In the genomic region with DNA sequence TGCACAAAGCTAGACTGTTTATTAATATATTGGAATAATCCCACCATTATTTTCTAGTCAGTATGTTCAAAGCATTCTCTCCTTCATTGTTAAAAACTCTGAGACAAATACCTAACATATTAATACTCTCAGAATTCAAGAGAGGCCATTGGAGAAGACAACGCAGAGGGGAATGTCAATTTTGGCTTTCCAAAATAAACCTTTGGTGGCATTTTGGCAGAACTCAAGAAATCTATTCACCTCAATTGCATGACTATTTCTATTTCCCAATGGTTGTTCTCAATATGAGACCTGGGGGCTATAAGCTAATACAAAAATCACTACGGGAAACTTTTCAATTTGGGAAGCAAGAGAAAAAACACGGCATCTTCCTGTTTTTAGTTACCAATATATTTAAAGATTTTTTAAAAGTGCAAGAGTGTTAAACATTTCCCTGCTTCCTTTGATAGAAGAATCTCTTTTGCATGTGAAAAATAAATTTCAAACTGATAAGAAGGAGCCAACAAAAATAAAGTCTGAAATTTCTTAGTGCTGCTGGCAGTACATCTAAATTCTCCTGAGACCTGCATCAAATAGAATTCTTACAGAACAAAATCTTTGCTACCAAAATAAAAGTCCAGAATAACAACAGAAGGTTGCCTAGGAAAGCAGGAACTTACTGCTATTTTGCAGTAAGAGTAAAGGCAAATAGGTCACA, we compare ENCODE assay signal across 9 cellular contexts. TPM values are rescaled to one million over a fixed set of nuclear protein-coding genes. Genes with fewer than 3 reads are reported as not detected.
A peak's percentile ranks its signal among the peaks of the same experiment; 100 is the strongest.
DNase-seq lines count a peak whose midpoint lies in the region; ATAC-seq and TF ChIP-seq lines count a peak whose summit lies in the region.
"Had no signal": no experiment of that assay in that cellular context is flagged by ENCODE, and none has a peak within 500 bp of the region (broad histone marks: within the 10 kb centered on the region; RNA-seq: fewer than 3 reads in every experiment).

No MANE protein-coding gene starts in this region.

- H3K4me3 ChIP-seq in AG09309 (ENCODE audit: control insufficient read depth, low read depth, low read length): no peak overlapping the region

- H3K4me3 Mint-ChIP-seq in activated CD8-positive, alpha-beta T cell treated with anti-CD3 and anti-CD28 coated beads for 36 hours: no peak overlapping the region

- peaks cover 10% of the 10 kb centered on the region for H3K4me1 Mint-ChIP-seq in activated CD8-positive, alpha-beta T cell treated with anti-CD3 and anti-CD28 coated beads for 36 hours (ENCODE audit: low read depth)

- CTCF ChIA-PET in activated CD8-positive, alpha-beta T cell treated with anti-CD3 and anti-CD28 coated beads for 36 hours (lab: Charles Lee): interaction anchor here (0.5 to 2.6 kb wide), 2 partner anchors 14 to 128 kb away, joined by 3 to 11 read pairs; no protein-coding TSS in a partner anchor

- no peak for ATAC-seq in activated CD8-positive, alpha-beta T cell treated with anti-CD3 and anti-CD28 coated beads for 36 hours

- peaks cover 26% of the 10 kb centered on the region for H3K36me3 Mint-ChIP-seq in activated CD8-positive, alpha-beta T cell treated with anti-CD3 and anti-CD28 coated beads for 36 hours (ENCODE audit: low read depth)

- intact Hi-C loops in activated CD8-positive, alpha-beta T cell treated with anti-CD3 and anti-CD28 coated beads for 36 hours (cut with micrococcal nuclease): no loop called here

- no peak for TF ChIP-seq CTCF in AG09309 (IDR thresholded peaks at IDR 0.05; ENCODE audit: control insufficient read depth, insufficient read depth, low read depth, low read length, missing control alignments)
- TF ChIP-seq CTCF in activated CD8-positive, alpha-beta T cell treated with anti-CD3 and anti-CD28 coated beads for 36 hours (IDR thresholded peaks at IDR 0.05): no peak

- no peaks in the 10 kb centered on the region for H3K9me3 Mint-ChIP-seq in activated CD8-positive, alpha-beta T cell treated with anti-CD3 and anti-CD28 coated beads for 36 hours

- DNase-seq in AG09309 (ENCODE audit: low read depth) (peak; percentile 55), LHCN-M2 (ENCODE audit: low read depth) (peak; percentile 74), dedifferentiated amniotic fluid mesenchymal stem cell (ENCODE audit: extremely low spot score) (peak; percentile 89), midbrain (lab: John Stamatoyannopoulos, UW) (peak; percentile 33), SHP77 (lab: John Stamatoyannopoulos, UW) (no peak)
- DNase-seq in stimulated activated CD4-positive, alpha-beta T cell treated with anti-CD3 and anti-CD28 coated beads, Interleukin-2, amount 100 ng/mL, for 48 hours: no peak
- DNase-seq in activated CD8-positive, alpha-beta T cell treated with anti-CD3 and anti-CD28 coated beads for 36 hours: no peak
- DNase-seq in activated CD4-positive, alpha-beta T cell treated with anti-CD3 and anti-CD28 coated beads for 1 hour: no peak
- DNase-seq: NCI-H524 treated with DMSO at 0.1 percent for 48 hours had no signal

- POLR2A ChIA-PET in activated CD8-positive, alpha-beta T cell treated with anti-CD3 and anti-CD28 coated beads for 36 hours (lab: Charles Lee): interaction anchor here (1.2 kb wide), 1 partner anchor 32 kb away, joined by 4 read pairs; no protein-coding TSS in a partner anchor

- no peaks in the 10 kb centered on the region for H3K27me3 Mint-ChIP-seq in activated CD8-positive, alpha-beta T cell treated with anti-CD3 and anti-CD28 coated beads for 36 hours

- no peak overlapping the region for H3K27ac Mint-ChIP-seq in activated CD8-positive, alpha-beta T cell treated with anti-CD3 and anti-CD28 coated beads for 36 hours

RNA-seq across cellular contexts. Expression of a gene that starts 58.6 kb away (rescaled TPM):
- 41.6 and 43.3 TPM in 2 replicates for total RNA-seq in LHCN-M2 (2014; rRNA removed)
- polyA plus RNA-seq in LHCN-M2 (2012): 29.6 TPM
- 10 to 100 TPM; 21.2 to 21.6 TPM for total RNA-seq in activated CD8-positive, alpha-beta T cell treated with anti-CD3 and anti-CD28 coated beads for 36 hours

Comparison
In these comparisons a context has a peak if more than half of its experiments do, and no peak if none do; other contexts are left out.
1. DNase-seq: peak in AG09309 (single experiment), LHCN-M2 (single experiment), dedifferentiated amniotic fluid mesenchymal stem cell (single experiment) and midbrain (single experiment); none in stimulated activated CD4-positive, alpha-beta T cell treated with anti-CD3 and anti-CD28 coated beads, Interleukin-2, amount 100 ng/mL, for 48 hours (0 of 2), activated CD8-positive, alpha-beta T cell treated with anti-CD3 and anti-CD28 coated beads for 36 hours (single experiment), SHP77 (0 of 2) and activated CD4-positive, alpha-beta T cell treated with anti-CD3 and anti-CD28 coated beads for 1 hour (single experiment).